Comparison of ENCODE assay signal across 1 cellular context in the genomic region with DNA sequence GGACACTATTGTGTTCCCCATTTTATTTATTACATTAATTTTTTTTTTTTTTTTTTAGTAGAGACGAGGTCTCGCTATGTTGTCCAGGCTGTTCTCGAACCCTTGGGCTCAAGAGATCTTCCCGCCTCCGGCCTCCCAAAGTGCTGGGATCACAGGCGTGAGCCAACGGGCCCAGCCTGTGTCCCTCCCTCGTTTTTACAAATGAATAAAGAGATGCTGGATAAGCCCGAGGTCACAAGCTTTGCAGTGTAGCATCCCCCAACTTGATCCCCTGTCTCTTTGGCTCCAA.
TF ChIP-seq lines count a peak whose summit lies in the region.

No MANE protein-coding gene starts in this region.

TF ChIP-seq in K562, 482 proteins besides CTCF, POLR2A, EP300 and RAD21:
- TF ChIP-seq, protein P1, sequence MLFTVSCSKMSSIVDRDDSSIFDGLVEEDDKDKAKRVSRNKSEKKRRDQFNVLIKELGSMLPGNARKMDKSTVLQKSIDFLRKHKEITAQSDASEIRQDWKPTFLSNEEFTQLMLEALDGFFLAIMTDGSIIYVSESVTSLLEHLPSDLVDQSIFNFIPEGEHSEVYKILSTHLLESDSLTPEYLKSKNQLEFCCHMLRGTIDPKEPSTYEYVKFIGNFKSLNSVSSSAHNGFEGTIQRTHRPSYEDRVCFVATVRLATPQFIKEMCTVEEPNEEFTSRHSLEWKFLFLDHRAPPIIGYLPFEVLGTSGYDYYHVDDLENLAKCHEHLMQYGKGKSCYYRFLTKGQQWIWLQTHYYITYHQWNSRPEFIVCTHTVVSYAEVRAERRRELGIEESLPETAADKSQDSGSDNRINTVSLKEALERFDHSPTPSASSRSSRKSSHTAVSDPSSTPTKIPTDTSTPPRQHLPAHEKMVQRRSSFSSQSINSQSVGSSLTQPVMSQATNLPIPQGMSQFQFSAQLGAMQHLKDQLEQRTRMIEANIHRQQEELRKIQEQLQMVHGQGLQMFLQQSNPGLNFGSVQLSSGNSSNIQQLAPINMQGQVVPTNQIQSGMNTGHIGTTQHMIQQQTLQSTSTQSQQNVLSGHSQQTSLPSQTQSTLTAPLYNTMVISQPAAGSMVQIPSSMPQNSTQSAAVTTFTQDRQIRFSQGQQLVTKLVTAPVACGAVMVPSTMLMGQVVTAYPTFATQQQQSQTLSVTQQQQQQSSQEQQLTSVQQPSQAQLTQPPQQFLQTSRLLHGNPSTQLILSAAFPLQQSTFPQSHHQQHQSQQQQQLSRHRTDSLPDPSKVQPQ (CRISPR knock-in tag; IDR thresholded peaks at IDR 0.05; ENCODE audit: borderline replicate concordance): no peak
- TF ChIP-seq PTBP1 (IDR thresholded peaks at IDR 0.05; ENCODE audit: low read depth, low read length) (0 out of 2 replicates have a peak, but pooled peaks have one; percentile 24), ZNF121 (CRISPR knock-in tag; conservative IDR thresholded peaks at IDR 0.05) (peak; percentile 81), KDM1A (IDR thresholded peaks at IDR 0.05) (0 out of 4 replicates have a peak, but pooled peaks of 1 of the 2 experiments have one; percentile 3), MBD2 (IDR thresholded peaks at IDR 0.05; ENCODE audit: borderline replicate concordance, low read depth) (no peak), HNRNPUL1 (IDR thresholded peaks at IDR 0.05; ENCODE audit: low read length) (no peak), NFE2 (IDR thresholded peaks at IDR 0.05; ENCODE audit: low read depth) (no peak), TAL1 (IDR thresholded peaks at IDR 0.05) (no peak), BRD4 (IDR thresholded peaks at IDR 0.05) (0 out of 2 replicates have a peak, but pooled peaks have one; percentile 30)
- TF ChIP-seq, protein P2, sequence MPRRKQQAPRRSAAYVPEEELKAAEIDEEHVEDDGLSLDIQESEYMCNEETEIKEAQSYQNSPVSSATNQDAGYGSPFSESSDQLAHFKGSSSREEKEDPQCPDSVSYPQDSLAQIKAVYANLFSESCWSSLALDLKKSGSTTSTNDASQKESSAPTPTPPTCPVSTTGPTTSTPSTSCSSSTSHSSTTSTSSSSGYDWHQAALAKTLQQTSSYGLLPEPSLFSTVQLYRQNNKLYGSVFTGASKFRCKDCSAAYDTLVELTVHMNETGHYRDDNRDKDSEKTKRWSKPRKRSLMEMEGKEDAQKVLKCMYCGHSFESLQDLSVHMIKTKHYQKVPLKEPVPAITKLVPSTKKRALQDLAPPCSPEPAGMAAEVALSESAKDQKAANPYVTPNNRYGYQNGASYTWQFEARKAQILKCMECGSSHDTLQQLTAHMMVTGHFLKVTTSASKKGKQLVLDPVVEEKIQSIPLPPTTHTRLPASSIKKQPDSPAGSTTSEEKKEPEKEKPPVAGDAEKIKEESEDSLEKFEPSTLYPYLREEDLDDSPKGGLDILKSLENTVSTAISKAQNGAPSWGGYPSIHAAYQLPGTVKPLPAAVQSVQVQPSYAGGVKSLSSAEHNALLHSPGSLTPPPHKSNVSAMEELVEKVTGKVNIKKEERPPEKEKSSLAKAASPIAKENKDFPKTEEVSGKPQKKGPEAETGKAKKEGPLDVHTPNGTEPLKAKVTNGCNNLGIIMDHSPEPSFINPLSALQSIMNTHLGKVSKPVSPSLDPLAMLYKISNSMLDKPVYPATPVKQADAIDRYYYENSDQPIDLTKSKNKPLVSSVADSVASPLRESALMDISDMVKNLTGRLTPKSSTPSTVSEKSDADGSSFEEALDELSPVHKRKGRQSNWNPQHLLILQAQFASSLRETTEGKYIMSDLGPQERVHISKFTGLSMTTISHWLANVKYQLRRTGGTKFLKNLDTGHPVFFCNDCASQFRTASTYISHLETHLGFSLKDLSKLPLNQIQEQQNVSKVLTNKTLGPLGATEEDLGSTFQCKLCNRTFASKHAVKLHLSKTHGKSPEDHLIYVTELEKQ (CRISPR knock-in tag; IDR thresholded peaks at IDR 0.05): no peak
